ENCODE assay signal across 16 cellular contexts in genomic region chr4:2408401-2408958, GRCh38. TPM values are rescaled to one million over a fixed set of nuclear protein-coding genes. Genes with fewer than 3 reads are reported as not detected.
DNase-seq lines count a peak whose midpoint lies in the region; ATAC-seq lines count a peak whose summit lies in the region.
"Had no signal": no experiment of that assay in that cellular context is flagged by ENCODE, and none has a peak within 500 bp of the region (broad histone marks: within the 10 kb centered on the region; RNA-seq: fewer than 3 reads in every experiment).

No MANE protein-coding gene starts in this region.

- no peaks in the 10 kb centered on the region for H3K36me3 Mint-ChIP-seq in activated T-helper 17 cell treated with anti-CD3 and anti-CD28 coated beads, Interleukin-2, amount 50 U/mL, for 72 hours (ENCODE audit: low read depth)

- ATAC-seq in activated T-helper 17 cell treated with anti-CD3 and anti-CD28 coated beads, Interleukin-2, amount 50 U/mL, for 72 hours (replicated peaks), result no peak
- no peak for ATAC-seq in GM18511 (IDR thresholded peaks at IDR 0.05; ENCODE audit: unreplicated experiment)

- H3K27me3 Mint-ChIP-seq in activated T-helper 17 cell treated with anti-CD3 and anti-CD28 coated beads, Interleukin-2, amount 50 U/mL, for 72 hours, result no peaks in the 10 kb centered on the region

- H3K4me1 Mint-ChIP-seq in activated T-helper 17 cell treated with anti-CD3 and anti-CD28 coated beads, Interleukin-2, amount 50 U/mL, for 72 hours, result peaks cover 33% of the 10 kb centered on the region

- DNase-seq in activated T-cell treated with anti-CD3 and anti-CD28 coated beads for 48 hours (ENCODE audit: low read depth), result peak; percentile 38
- no peak for DNase-seq in activated T-cell treated with anti-CD3 and anti-CD28 coated beads, Interleukin-2, amount 50 U/mL, for 1 hour
- DNase-seq in MV-4-11 (lab: John Stamatoyannopoulos, UW), result peak; percentile 35
- DNase-seq in stimulated activated CD8-positive, alpha-beta memory T cell treated with anti-CD3 and anti-CD28 coated beads, Interleukin-4, amount 100 ng/mL, for 48 hours, result peak; percentile 66
- no peak for DNase-seq in SK-N-DZ (ENCODE audit: low spot score)
- DNase-seq in SKM-1 treated with dmso at 0.1 percent for 144 hours (lab: John Stamatoyannopoulos, UW; ENCODE audit: unreplicated experiment), result no peak
- DNase-seq: anterior cingulate cortex; KG1; NCI-H2107; stimulated activated naive CD4-positive, alpha-beta T cell treated with Interleukin-2 at 50 U/mL for 16 hours had no signal

- H3K9me3 Mint-ChIP-seq in activated T-helper 17 cell treated with anti-CD3 and anti-CD28 coated beads, Interleukin-2, amount 50 U/mL, for 72 hours, result no peaks in the 10 kb centered on the region

- H3K27ac Mint-ChIP-seq in activated T-helper 17 cell treated with anti-CD3 and anti-CD28 coated beads, Interleukin-2, amount 50 U/mL, for 72 hours, result peak overlapping the region; percentile 46

- no peak overlapping the region for H3K4me3 Mint-ChIP-seq in activated T-helper 17 cell treated with anti-CD3 and anti-CD28 coated beads, Interleukin-2, amount 50 U/mL, for 72 hours

RNA-seq across cellular contexts. Expression of gene ZFYVE28, which starts 10.0 kb away (rescaled TPM):
- 10 to 100 TPM; 36.3 to 42.7 TPM for total RNA-seq in activated T-helper 17 cell treated with anti-CD3 and anti-CD28 coated beads, Interleukin-2, amount 50 U/mL, for 72 hours
- 0.77 TPM in 1 of 2 replicates, not detected in the other for polyA plus RNA-seq in SK-N-DZ (2014; cell fraction: cytosol; rRNA removed)
- polyA plus RNA-seq in SK-N-DZ (2014; cell fraction: nucleus; rRNA removed), result 0.91 TPM in 1 of 2 replicates, not detected in the other

RNA-seq across cellular contexts. Expression of gene CFAP99, which starts 10.3 kb away (rescaled TPM):
- total RNA-seq in activated T-helper 17 cell treated with anti-CD3 and anti-CD28 coated beads, Interleukin-2, amount 50 U/mL, for 72 hours, result under 1 TPM; 0.11 to 0.26 TPM
- not detected in 2 replicates for polyA plus RNA-seq in SK-N-DZ (2014; cell fraction: cytosol; rRNA removed)
- not detected in 2 replicates for polyA plus RNA-seq in SK-N-DZ (2014; cell fraction: nucleus; rRNA removed)
- total RNA-seq: dermis microvascular lymphatic vessel endothelial cell; fibroblast of villous mesenchyme; pulmonary artery endothelial cell; T-helper 2 cell treated with Interferon-gamma antibody and Interleukin-4, amounts not matched to agents 100 ng/mL and 5 ng/mL, for 36 hours had no signal

Comparison
In these comparisons a context has a peak if more than half of its experiments do, and no peak if none do; other contexts are left out.
1. DNase-seq: peak in activated T-cell treated with anti-CD3 and anti-CD28 coated beads for 48 hours (single experiment), MV-4-11 (single experiment) and stimulated activated CD8-positive, alpha-beta memory T cell treated with anti-CD3 and anti-CD28 coated beads, Interleukin-4, amount 100 ng/mL, for 48 hours (single experiment); none in activated T-cell treated with anti-CD3 and anti-CD28 coated beads, Interleukin-2, amount 50 U/mL, for 1 hour (single experiment), SK-N-DZ (single experiment) and SKM-1 treated with dmso at 0.1 percent for 144 hours (single experiment).